Comparison of ENCODE assay signal across 18 cellular contexts in genomic region chr1:196302420-196302819, GRCh38.
DNase-seq lines count a peak whose midpoint lies in the region; ATAC-seq and TF ChIP-seq lines count a peak whose summit lies in the region.
"Had no signal": no experiment of that assay in that cellular context is flagged by ENCODE, and none has a peak within 500 bp of the region (broad histone marks: within the 10 kb centered on the region; RNA-seq: fewer than 3 reads in every experiment).

No MANE protein-coding gene starts in this region.

- H3K4me1 Mint-ChIP-seq in GM23338 (peaks cover 44% of the 10 kb centered on the region), mesothelial cell of epicardium (peaks cover 9% of the 10 kb centered on the region), osteocyte (ENCODE audit: unreplicated experiment) (peaks cover 82% of the 10 kb centered on the region)
- H3K4me1 Mint-ChIP-seq: B cell; CD4-positive, CD25-positive, alpha-beta regulatory T cell; CD8-positive, alpha-beta memory T cell; IgD-negative memory B cell had no signal

- no peaks in the 10 kb centered on the region for H3K36me3 ChIP-seq in GM23338 (ENCODE audit: insufficient read depth)
- no peaks in the 10 kb centered on the region for H3K36me3 ChIP-seq in HUES64 (ENCODE audit: insufficient read depth, low read length)
- H3K36me3 ChIP-seq: BLaER1 treated with 17β-estradiol and CSF1 and Interleukin-3, amounts not matched to agents 10 nM and 100 nM had no signal

- H3K4me1 ChIP-seq in GM23338 (ENCODE audit: insufficient read depth) (peaks cover 31% of the 10 kb centered on the region), HUES64 (ENCODE audit: insufficient read depth, low read length) (peaks cover 52% of the 10 kb centered on the region)
- H3K4me1 ChIP-seq: BLaER1 treated with 17β-estradiol and CSF1 and Interleukin-3, amounts not matched to agents 10 nM and 100 nM had no signal

- H4K20me1 ChIP-seq in GM23338 (replicated peaks; ENCODE audit: insufficient read depth) = no peaks in the 10 kb centered on the region
- H4K20me1 ChIP-seq: BLaER1 treated with 17β-estradiol and CSF1 and Interleukin-3, amounts not matched to agents 10 nM and 100 nM had no signal

- H3K9me3 ChIP-seq in HUES64 (ENCODE audit: insufficient read depth, low read depth, low read length) = no peaks in the 10 kb centered on the region
- H3K9me3 ChIP-seq: BLaER1 treated with 17β-estradiol and CSF1 and Interleukin-3, amounts not matched to agents 10 nM and 100 nM had no signal

- peaks cover 3% of the 10 kb centered on the region; the same call in 2 of the 3 replicates for H3K36me3 Mint-ChIP-seq in GM23338 (ENCODE audit: low read depth)
- no peaks in the 10 kb centered on the region for H3K36me3 Mint-ChIP-seq in mesothelial cell of epicardium
- peaks cover 18% of the 10 kb centered on the region for H3K36me3 Mint-ChIP-seq in osteocyte (ENCODE audit: unreplicated experiment)
- H3K36me3 Mint-ChIP-seq: CD4-positive, CD25-positive, alpha-beta regulatory T cell; CD8-positive, alpha-beta memory T cell; IgD-negative memory B cell had no signal

- ATAC-seq in GM23338 = no peak
- ATAC-seq in HG03469 (IDR thresholded peaks at IDR 0.05; ENCODE audit: unreplicated experiment) = no peak
- ATAC-seq in HG03432 (IDR thresholded peaks at IDR 0.05; ENCODE audit: unreplicated experiment) = no peak
- ATAC-seq: HCT116, HepG2 had no signal

- H3K27ac Mint-ChIP-seq in GM23338 = no peak overlapping the region
- H3K27ac Mint-ChIP-seq in mesothelial cell of epicardium = peak overlapping the region; percentile 51
- H3K27ac Mint-ChIP-seq in osteocyte (ENCODE audit: unreplicated experiment) = peak overlapping the region; percentile 93
- H3K27ac Mint-ChIP-seq: B cell; CD4-positive, CD25-positive, alpha-beta regulatory T cell; CD8-positive, alpha-beta memory T cell; IgD-negative memory B cell had no signal

- WGBS in HUES64 = no CpG with 5 or more reads among the region's 1 CpG

- H3K79me2 ChIP-seq in GM23338 (replicated peaks; ENCODE audit: insufficient read depth) = no peaks in the 10 kb centered on the region

- H3K9ac ChIP-seq in HUES64 (ENCODE audit: low read depth, low read length) = no peak overlapping the region
- H3K9ac ChIP-seq: BLaER1 treated with 17β-estradiol and CSF1 and Interleukin-3, amounts not matched to agents 10 nM and 100 nM; GM23248 had no signal

- TF ChIP-seq CTCF in GM23338 (conservative IDR thresholded peaks at IDR 0.05; ENCODE audit: low read depth in 2 of 2) = no peak
- TF ChIP-seq CTCF in mesothelial cell of epicardium (IDR thresholded peaks at IDR 0.05; ENCODE audit: unreplicated experiment) = no peak
- no peak for TF ChIP-seq CTCF in osteocyte (IDR thresholded peaks at IDR 0.05)

- H3K9me2 ChIP-seq in GM23338 (ENCODE audit: insufficient read depth) = no peaks in the 10 kb centered on the region

- DNase-seq in GM23338 (ENCODE audit: low spot score) = no peak
- DNase-seq in mesothelial cell of epicardium (ENCODE audit: low spot score in 2 of 2, unreplicated experiment in 2 of 2) = no peak
- DNase-seq in osteocyte (ENCODE audit: extremely low spot score, unreplicated experiment) = no peak
- DNase-seq in HT-29 (ENCODE audit: low spot score) = no peak
- DNase-seq: 8988T; CD4-positive, CD25-positive, alpha-beta regulatory T cell; CD8-positive, alpha-beta memory T cell; COR-L47; GM23248; KBM-7 had no signal

- no peaks in the 10 kb centered on the region for H3K27me3 ChIP-seq in GM23338 (ENCODE audit: insufficient read depth)
- no peaks in the 10 kb centered on the region for H3K27me3 ChIP-seq in HUES64 (ENCODE audit: insufficient read depth, low read length)
- H3K27me3 ChIP-seq: BLaER1 treated with 17β-estradiol and CSF1 and Interleukin-3, amounts not matched to agents 10 nM and 100 nM had no signal

- H3K4me3 ChIP-seq in GM23338 (no peak overlapping the region), HUES64 (ENCODE audit: low read length) (no peak overlapping the region)
- H3K4me3 ChIP-seq: BLaER1 treated with 17β-estradiol and CSF1 and Interleukin-3, amounts not matched to agents 10 nM and 100 nM; GM23248 had no signal

- H3K27ac ChIP-seq in GM23338 (ENCODE audit: low read depth) (peak overlapping the region; percentile 17; the same call in 1 of the 2 replicates), HUES64 (ENCODE audit: low read depth, low read length) (peak overlapping the region; percentile 48; the same call in 1 of the 2 replicates)
- H3K27ac ChIP-seq: BLaER1 treated with 17β-estradiol and CSF1 and Interleukin-3, amounts not matched to agents 10 nM and 100 nM; GM23248 had no signal

- no peaks in the 10 kb centered on the region for H3F3A ChIP-seq in GM23338 (replicated peaks; ENCODE audit: low read depth)

- H3K9me3 Mint-ChIP-seq in GM23338 (no peaks in the 10 kb centered on the region), mesothelial cell of epicardium (no peaks in the 10 kb centered on the region), osteocyte (ENCODE audit: unreplicated experiment) (peaks cover 6% of the 10 kb centered on the region)

- no peak overlapping the region for H3K4me2 ChIP-seq in GM23338
- H3K4me2 ChIP-seq: BLaER1 treated with 17β-estradiol and CSF1 and Interleukin-3, amounts not matched to agents 10 nM and 100 nM had no signal

- no peak overlapping the region for H2AFZ ChIP-seq in GM23338
- H2AFZ ChIP-seq: GM23248 had no signal

- H3K27me3 Mint-ChIP-seq in GM23338 (ENCODE audit: insufficient read depth, low read depth, poor library complexity) = peaks cover 2% of the 10 kb centered on the region
- H3K27me3 Mint-ChIP-seq in mesothelial cell of epicardium (ENCODE audit: low read depth) = no peaks in the 10 kb centered on the region
- no peaks in the 10 kb centered on the region for H3K27me3 Mint-ChIP-seq in osteocyte (ENCODE audit: unreplicated experiment)
- H3K27me3 Mint-ChIP-seq: B cell; CD4-positive, CD25-positive, alpha-beta regulatory T cell; CD8-positive, alpha-beta memory T cell; IgD-negative memory B cell had no signal

- no peak overlapping the region for H3K4me3 Mint-ChIP-seq in GM23338
- no peak overlapping the region for H3K4me3 Mint-ChIP-seq in mesothelial cell of epicardium
- peak overlapping the region; percentile 6 for H3K4me3 Mint-ChIP-seq in osteocyte (ENCODE audit: unreplicated experiment)
- H3K4me3 Mint-ChIP-seq: B cell; CD4-positive, CD25-positive, alpha-beta regulatory T cell; CD8-positive, alpha-beta memory T cell; IgD-negative memory B cell had no signal

TF ChIP-seq in GM23338, 12 proteins besides CTCF, POLR2A, EP300 and RAD21 (continues in another document):
- TF ChIP-seq, protein P1, sequence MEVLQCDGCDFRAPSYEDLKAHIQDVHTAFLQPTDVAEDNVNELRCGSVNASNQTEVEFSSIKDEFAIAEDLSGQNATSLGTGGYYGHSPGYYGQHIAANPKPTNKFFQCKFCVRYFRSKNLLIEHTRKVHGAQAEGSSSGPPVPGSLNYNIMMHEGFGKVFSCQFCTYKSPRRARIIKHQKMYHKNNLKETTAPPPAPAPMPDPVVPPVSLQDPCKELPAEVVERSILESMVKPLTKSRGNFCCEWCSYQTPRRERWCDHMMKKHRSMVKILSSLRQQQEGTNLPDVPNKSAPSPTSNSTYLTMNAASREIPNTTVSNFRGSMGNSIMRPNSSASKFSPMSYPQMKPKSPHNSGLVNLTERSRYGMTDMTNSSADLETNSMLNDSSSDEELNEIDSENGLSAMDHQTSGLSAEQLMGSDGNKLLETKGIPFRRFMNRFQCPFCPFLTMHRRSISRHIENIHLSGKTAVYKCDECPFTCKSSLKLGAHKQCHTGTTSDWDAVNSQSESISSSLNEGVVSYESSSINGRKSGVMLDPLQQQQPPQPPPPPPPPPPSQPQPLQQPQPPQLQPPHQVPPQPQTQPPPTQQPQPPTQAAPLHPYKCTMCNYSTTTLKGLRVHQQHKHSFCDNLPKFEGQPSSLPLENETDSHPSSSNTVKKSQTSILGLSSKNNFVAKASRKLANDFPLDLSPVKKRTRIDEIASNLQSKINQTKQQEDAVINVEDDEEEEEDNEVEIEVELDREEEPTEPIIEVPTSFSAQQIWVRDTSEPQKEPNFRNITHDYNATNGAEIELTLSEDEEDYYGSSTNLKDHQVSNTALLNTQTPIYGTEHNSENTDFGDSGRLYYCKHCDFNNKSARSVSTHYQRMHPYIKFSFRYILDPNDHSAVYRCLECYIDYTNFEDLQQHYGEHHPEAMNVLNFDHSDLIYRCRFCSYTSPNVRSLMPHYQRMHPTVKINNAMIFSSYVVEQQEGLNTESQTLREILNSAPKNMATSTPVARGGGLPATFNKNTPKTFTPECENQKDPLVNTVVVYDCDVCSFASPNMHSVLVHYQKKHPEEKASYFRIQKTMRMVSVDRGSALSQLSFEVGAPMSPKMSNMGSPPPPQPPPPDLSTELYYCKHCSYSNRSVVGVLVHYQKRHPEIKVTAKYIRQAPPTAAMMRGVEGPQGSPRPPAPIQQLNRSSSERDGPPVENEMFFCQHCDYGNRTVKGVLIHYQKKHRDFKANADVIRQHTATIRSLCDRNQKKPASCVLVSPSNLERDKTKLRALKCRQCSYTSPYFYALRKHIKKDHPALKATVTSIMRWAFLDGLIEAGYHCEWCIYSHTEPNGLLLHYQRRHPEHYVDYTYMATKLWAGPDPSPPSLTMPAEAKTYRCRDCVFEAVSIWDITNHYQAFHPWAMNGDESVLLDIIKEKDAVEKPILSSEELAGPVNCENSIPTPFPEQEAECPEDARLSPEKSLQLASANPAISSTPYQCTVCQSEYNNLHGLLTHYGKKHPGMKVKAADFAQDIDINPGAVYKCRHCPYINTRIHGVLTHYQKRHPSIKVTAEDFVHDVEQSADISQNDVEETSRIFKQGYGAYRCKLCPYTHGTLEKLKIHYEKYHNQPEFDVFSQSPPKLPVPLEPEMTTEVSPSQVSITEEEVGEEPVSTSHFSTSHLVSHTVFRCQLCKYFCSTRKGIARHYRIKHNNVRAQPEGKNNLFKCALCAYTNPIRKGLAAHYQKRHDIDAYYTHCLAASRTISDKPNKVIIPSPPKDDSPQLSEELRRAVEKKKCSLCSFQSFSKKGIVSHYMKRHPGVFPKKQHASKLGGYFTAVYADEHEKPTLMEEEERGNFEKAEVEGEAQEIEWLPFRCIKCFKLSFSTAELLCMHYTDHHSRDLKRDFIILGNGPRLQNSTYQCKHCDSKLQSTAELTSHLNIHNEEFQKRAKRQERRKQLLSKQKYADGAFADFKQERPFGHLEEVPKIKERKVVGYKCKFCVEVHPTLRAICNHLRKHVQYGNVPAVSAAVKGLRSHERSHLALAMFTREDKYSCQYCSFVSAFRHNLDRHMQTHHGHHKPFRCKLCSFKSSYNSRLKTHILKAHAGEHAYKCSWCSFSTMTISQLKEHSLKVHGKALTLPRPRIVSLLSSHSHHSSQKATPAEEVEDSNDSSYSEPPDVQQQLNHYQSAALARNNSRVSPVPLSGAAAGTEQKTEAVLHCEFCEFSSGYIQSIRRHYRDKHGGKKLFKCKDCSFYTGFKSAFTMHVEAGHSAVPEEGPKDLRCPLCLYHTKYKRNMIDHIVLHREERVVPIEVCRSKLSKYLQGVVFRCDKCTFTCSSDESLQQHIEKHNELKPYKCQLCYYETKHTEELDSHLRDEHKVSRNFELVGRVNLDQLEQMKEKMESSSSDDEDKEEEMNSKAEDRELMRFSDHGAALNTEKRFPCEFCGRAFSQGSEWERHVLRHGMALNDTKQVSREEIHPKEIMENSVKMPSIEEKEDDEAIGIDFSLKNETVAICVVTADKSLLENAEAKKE (CRISPR knock-in tag; IDR thresholded peaks at IDR 0.05) = no peak
- no peak for TF ChIP-seq JUNB (IDR thresholded peaks at IDR 0.05; ENCODE audit: unreplicated experiment)
